Comparison of ENCODE assay signal across 17 cellular contexts in genomic region chr15:88902491-88902835, GRCh38. TPM values are rescaled to one million over a fixed set of nuclear protein-coding genes. Genes with fewer than 3 reads are reported as not detected.
DNase-seq lines count a peak whose midpoint lies in the region; ATAC-seq and TF ChIP-seq lines count a peak whose summit lies in the region.
"Had no signal": no experiment of that assay in that cellular context is flagged by ENCODE, and none has a peak within 500 bp of the region (broad histone marks: within the 10 kb centered on the region; RNA-seq: fewer than 3 reads in every experiment).

No MANE protein-coding gene starts in this region.

- no peak overlapping the region for H2AFZ ChIP-seq in trophoblast cell (ENCODE audit: insufficient read depth, low read length, poor library complexity)

- DNase-seq in CD4-positive, alpha-beta T cell = no peak
- no peak for DNase-seq in RWPE1 (ENCODE audit: low spot score)
- no peak for DNase-seq in coronary artery (ENCODE audit: low spot score)
- peak; percentile 20 to 38 for DNase-seq in trophoblast cell
- DNase-seq in NCI-H2171 treated with DMSO at 0.1 percent for 48 hours (lab: John Stamatoyannopoulos, UW) = no peak
- DNase-seq in OCI-M1 (lab: John Stamatoyannopoulos, UW) = no peak
- no peak for DNase-seq in COR-L47 (lab: John Stamatoyannopoulos, UW)
- no peak for DNase-seq in prostate gland (ENCODE audit: low spot score)
- DNase-seq: Calu3, DMS53, MV-4-11, NCI-H1417, NCI-H187 treated with DMSO at 0.1 percent for 48 hours, NCI-H526 treated with DMSO at 0.1 percent for 48 hours had no signal

- H3K36me3 ChIP-seq in trophoblast cell (ENCODE audit: control insufficient read depth in 1 of 2, insufficient read depth in 2 of 2, low read length in 2 of 2) (peaks cover 69 to 76% of the 10 kb centered on the region in 2 experiments), prostate gland (no peaks in the 10 kb centered on the region)

- no peak overlapping the region for H3K4me3 ChIP-seq in coronary artery
- H3K4me3 ChIP-seq in trophoblast cell (ENCODE audit: low read depth, low read length) = no peak overlapping the region
- no peak overlapping the region for H3K4me3 ChIP-seq in prostate gland
- H3K4me3 ChIP-seq: A549; BLaER1 treated with 17β-estradiol and CSF1 and Interleukin-3, amounts not matched to agents 10 nM and 100 nM had no signal

- H2BK5ac ChIP-seq in trophoblast cell (ENCODE audit: low read depth, low read length, poor library complexity) = no peak overlapping the region

- no peak overlapping the region for H4K91ac ChIP-seq in trophoblast cell (ENCODE audit: low read depth, low read length)

- H2AK5ac ChIP-seq in trophoblast cell (ENCODE audit: low read length) = no peak overlapping the region

- H3K27me3 ChIP-seq in CD4-positive, alpha-beta T cell (ENCODE audit: control insufficient read depth, insufficient read depth, low read length) = no peaks in the 10 kb centered on the region
- H3K27me3 ChIP-seq in trophoblast cell (ENCODE audit: insufficient read depth, low read length) = no peaks in the 10 kb centered on the region
- no peaks in the 10 kb centered on the region for H3K27me3 ChIP-seq in prostate gland (replicated peaks; ENCODE audit: insufficient read depth)
- H3K27me3 ChIP-seq: BLaER1 treated with 17β-estradiol and CSF1 and Interleukin-3, amounts not matched to agents 10 nM and 100 nM had no signal

- H3K27ac Mint-ChIP-seq in CD4-positive, alpha-beta T cell = peak overlapping the region; percentile 93

- intact Hi-C loops in CD4-positive, alpha-beta T cell (cut with DNase I, micrococcal nuclease) = loop anchor here (5.0 to 10.0 kb wide), 4 partner anchors 185 to 358 kb away; partner anchors contain the start of genes ABHD2 (in 1 of the 2), AEN (in 1 of the 2), DET1 (in 1 of the 2) and FANCI (in 1 of the 2)
- intact Hi-C loops in prostate gland (cut with DNase I) = no loop called here

- TF ChIP-seq POLR2A in prostate gland (IDR thresholded peaks at IDR 0.05) = no peak

- CTCF ChIA-PET in CD4-positive, alpha-beta T cell (lab: Charles Lee) = interaction anchor here (3.7 kb wide), 1 partner anchor 114 kb away, joined by 58 read pairs; no protein-coding TSS in a partner anchor
- CTCF ChIA-PET in RWPE1 (lab: Yijun Ruan, JAX) = interaction anchor here (1.5 to 2.0 kb wide), 2 partner anchors 116 to 276 kb away, joined by 4 to 8 read pairs; no protein-coding TSS in a partner anchor

- no peak overlapping the region for H4K8ac ChIP-seq in trophoblast cell (ENCODE audit: low read depth, low read length)

- H3K4ac ChIP-seq in trophoblast cell (ENCODE audit: low read depth, low read length) = no peak overlapping the region

- no peak for ATAC-seq in CD4-positive, alpha-beta T cell (ENCODE audit: poor library complexity)
- ATAC-seq: A549, HCT116 had no signal

- no peak overlapping the region for H3K9ac ChIP-seq in trophoblast cell (ENCODE audit: low read length)
- H3K9ac ChIP-seq: BLaER1 treated with 17β-estradiol and CSF1 and Interleukin-3, amounts not matched to agents 10 nM and 100 nM had no signal

- H3K23ac ChIP-seq in trophoblast cell (ENCODE audit: low read length) = no peak overlapping the region

- H3K4me1 Mint-ChIP-seq in CD4-positive, alpha-beta T cell (ENCODE audit: low read depth) = peaks cover 48% of the 10 kb centered on the region

- H4K12ac ChIP-seq in trophoblast cell (ENCODE audit: low read depth, low read length) = no peak overlapping the region

- no CpG with 5 or more reads among the region's 4 CpGs for WGBS in trophoblast cell (ENCODE audit: extremely low coverage, insufficient coverage, insufficient read length)
- 77% methylated on average over 4 of the region's 4 CpGs for WGBS in prostate gland

- no peak overlapping the region for H3K4me2 ChIP-seq in trophoblast cell (ENCODE audit: low read length)
- H3K4me2 ChIP-seq: A549; BLaER1 treated with 17β-estradiol and CSF1 and Interleukin-3, amounts not matched to agents 10 nM and 100 nM had no signal

- POLR2A ChIA-PET in CD4-positive, alpha-beta T cell (lab: Charles Lee) = interaction anchor here (1.0 to 1.5 kb wide), 3 partner anchors 10 to 187 kb away, joined by 3 to 4 read pairs (median 3); no protein-coding TSS in a partner anchor
- POLR2A ChIA-PET in RWPE1 (lab: Yijun Ruan, JAX; ENCODE audit: low non-redundant PET) = no interaction called here

- H3K14ac ChIP-seq in trophoblast cell (ENCODE audit: low read length) = no peak overlapping the region

- peaks cover 4% of the 10 kb centered on the region for H3K36me3 Mint-ChIP-seq in CD4-positive, alpha-beta T cell (ENCODE audit: low read depth)

- no peak for TF ChIP-seq CTCF in CD4-positive, alpha-beta T cell (IDR thresholded peaks at IDR 0.05)
- TF ChIP-seq CTCF in RWPE1 (conservative IDR thresholded peaks at IDR 0.05; ENCODE audit: low read depth) (no peak), coronary artery (IDR thresholded peaks at IDR 0.05) (no peak), prostate gland (IDR thresholded peaks at IDR 0.05) (no peak)

- H2BK120ac ChIP-seq in trophoblast cell (ENCODE audit: insufficient read depth, low read length, poor library complexity) = no peak overlapping the region

- no peak overlapping the region for H3K18ac ChIP-seq in trophoblast cell (ENCODE audit: low read length)

- H2BK12ac ChIP-seq in trophoblast cell (ENCODE audit: low read length) = no peak overlapping the region

- H3K79me1 ChIP-seq in trophoblast cell (ENCODE audit: low read length) = peaks cover 4% of the 10 kb centered on the region

- H3K4me1 ChIP-seq in trophoblast cell (ENCODE audit: control insufficient read depth in 1 of 2, insufficient read depth in 2 of 2, low read length in 2 of 2) (peaks cover 10 to 23% of the 10 kb centered on the region in 2 experiments), prostate gland (replicated peaks) (no peaks in the 10 kb centered on the region)

- no peaks in the 10 kb centered on the region for H3K9me3 Mint-ChIP-seq in CD4-positive, alpha-beta T cell

- H3K9me3 ChIP-seq in CD4-positive, alpha-beta T cell (ENCODE audit: control insufficient read depth, low read length) = no peaks in the 10 kb centered on the region
- no peaks in the 10 kb centered on the region for H3K9me3 ChIP-seq in trophoblast cell (ENCODE audit: insufficient read depth, low read depth, low read length)
- H3K9me3 ChIP-seq in prostate gland = no peaks in the 10 kb centered on the region
- H3K9me3 ChIP-seq: A549; BLaER1 treated with 17β-estradiol and CSF1 and Interleukin-3, amounts not matched to agents 10 nM and 100 nM had no signal

- no peak overlapping the region for H3K27ac ChIP-seq in CD4-positive, alpha-beta T cell (ENCODE audit: low read depth, low read length)
- H3K27ac ChIP-seq in RWPE1 (peak overlapping the region; percentile 11; the same call in 1 of the 2 replicates), coronary artery (peak overlapping the region; percentile 33 to 90), trophoblast cell (ENCODE audit: low read depth, low read length) (no peak overlapping the region), prostate gland (no peak overlapping the region)
- H3K27ac ChIP-seq: BLaER1 treated with 17β-estradiol and CSF1 and Interleukin-3, amounts not matched to agents 10 nM and 100 nM had no signal

- H3K4me3 Mint-ChIP-seq in CD4-positive, alpha-beta T cell = no peak overlapping the region

- no peaks in the 10 kb centered on the region for H3K79me2 ChIP-seq in trophoblast cell (ENCODE audit: control insufficient read depth, insufficient read depth, low read length, poor library complexity)

- no peaks in the 10 kb centered on the region for H3K27me3 Mint-ChIP-seq in CD4-positive, alpha-beta T cell

RNA-seq across cellular contexts. Expression of gene HAPLN3, which starts 7.1 kb away (rescaled TPM):
- total RNA-seq in CD4-positive, alpha-beta T cell = 10 to 100 TPM; 79.0 to 80.2 TPM
- polyA plus RNA-seq in trophoblast cell (2013) = 32.5 and 37.3 TPM in 2 replicates
- 1 to 10 TPM; 2.7 to 5.6 TPM for total RNA-seq in prostate gland

RNA-seq across cellular contexts. Expression of gene MFGE8, which starts 10.7 kb away (rescaled TPM):
- 10 to 100 TPM; 87.9 to 93.0 TPM for total RNA-seq in CD4-positive, alpha-beta T cell
- polyA plus RNA-seq in trophoblast cell (2013) = 445 and 464 TPM in 2 replicates
- total RNA-seq in prostate gland = 100 to 1,000 TPM in 1 of 2 donors, 10 to 100 TPM in 1; 63.1 to 263 TPM

Comparison
In these comparisons a context has a peak if more than half of its experiments do, and no peak if none do; other contexts are left out.
1. DNase-seq: peak in trophoblast cell (2 of 2); none in CD4-positive, alpha-beta T cell (0 of 10), RWPE1 (single experiment), coronary artery (single experiment), NCI-H2171 treated with DMSO at 0.1 percent for 48 hours (single experiment), OCI-M1 (single experiment), COR-L47 (single experiment) and prostate gland (single experiment).
2. H3K27ac ChIP-seq: peak in RWPE1 (single experiment) and coronary artery (2 of 2); none in CD4-positive, alpha-beta T cell (single experiment), trophoblast cell (single experiment) and prostate gland (0 of 2).
3. RNA of gene HAPLN3, which starts 7.1 kb away (total RNA-seq): 79.0 to 80.2 TPM in CD4-positive, alpha-beta T cell; 2.7 to 5.6 TPM in prostate gland; every median in the first group is over 10 times any median in the second.